21 cellular contexts compared by ENCODE assay signal in genomic region chr9:87243602-87244001, GRCh38.
"Had no signal": no experiment of that assay in that cellular context is flagged by ENCODE, and none has a peak within 500 bp of the region (broad histone marks: within the 10 kb centered on the region; RNA-seq: fewer than 3 reads in every experiment).

No MANE protein-coding gene starts in this region.

- H2AFZ ChIP-seq: parathyroid adenoma had no signal

- H3K79me2 ChIP-seq: parathyroid adenoma had no signal

- DNase-seq: colonic mucosa; effector CD8-positive, alpha-beta T cell; endodermal cell; gastrocnemius medialis; head of caudate nucleus; mucosa of descending colon; naive B cell; right lobe of liver; stimulated activated CD4-positive, alpha-beta T cell treated with anti-CD3 and anti-CD28 coated beads, Interleukin-12 subunit alpha, Interleukin-12 subunit beta, amount 100 ng/mL, for 4 hours; stimulated activated CD4-positive, alpha-beta T cell treated with anti-CD3 and anti-CD28 coated beads, Interleukin-1b, Interleukin-23, amount 100 ng/mL, for 48 hours; stimulated activated CD4-positive, alpha-beta T cell treated with anti-CD3 and anti-CD28 coated beads, Interleukin-4, amount 100 ng/mL, for 1 hour; stimulated activated CD8-positive, alpha-beta memory T cell treated with anti-CD3 and anti-CD28 coated beads, Interleukin-4, amount 100 ng/mL, for 48 hours; stimulated activated naive CD4-positive, alpha-beta T cell treated with Interleukin-2 at 50 U/mL for 16 hours; stomach; thyroid gland; trophoblast cell had no signal

- H3K4me2 ChIP-seq: smooth muscle cell had no signal

- H3K36me3 ChIP-seq: colonic mucosa, gastrocnemius medialis, neutrophil, right lobe of liver, stomach, thyroid gland had no signal

- H3K4me3 ChIP-seq: colonic mucosa, gastrocnemius medialis, lung, mucosa of descending colon, right lobe of liver, smooth muscle cell, stomach, thyroid gland had no signal

- H3K9ac ChIP-seq: parathyroid adenoma had no signal

- H3K27me3 ChIP-seq: colonic mucosa, gastrocnemius medialis, right lobe of liver, stomach, thyroid gland had no signal

- H3K9me3 ChIP-seq: colonic mucosa, gastrocnemius medialis, mucosa of descending colon, neutrophil, right lobe of liver, stomach, thyroid gland had no signal

- H3K4me1 ChIP-seq: colonic mucosa, parathyroid adenoma, stomach, thyroid gland had no signal

- H3K27ac ChIP-seq: colonic mucosa, epithelial cell of prostate, gastrocnemius medialis, neutrophil, parathyroid adenoma, right lobe of liver, stomach, thyroid gland had no signal
